19 cellular contexts compared by ENCODE assay signal in the genomic region with DNA sequence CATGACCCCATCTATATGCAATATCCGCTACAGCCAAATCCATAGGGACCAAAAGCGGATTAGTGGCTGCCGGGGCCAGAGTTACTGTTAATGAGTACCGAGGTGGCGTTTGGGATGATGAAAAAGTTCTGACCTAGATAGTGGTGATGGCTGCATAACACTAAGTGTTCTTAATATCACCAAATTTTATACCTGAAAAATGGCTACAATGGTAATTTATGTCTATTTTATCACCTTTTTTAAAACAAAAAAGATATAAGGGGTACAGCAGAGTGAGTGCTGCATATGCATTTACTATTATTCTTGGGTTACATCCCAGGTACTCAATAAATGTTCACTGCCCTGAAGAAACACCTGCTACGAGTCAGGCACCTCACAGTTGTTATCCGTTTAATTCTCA. TPM values are rescaled to one million over a fixed set of nuclear protein-coding genes. Genes with fewer than 3 reads are reported as not detected.
DNase-seq lines count a peak whose midpoint lies in the region; ATAC-seq, FAIRE-seq and TF ChIP-seq lines count a peak whose summit lies in the region.
"Had no signal": no experiment of that assay in that cellular context is flagged by ENCODE, and none has a peak within 500 bp of the region (broad histone marks: within the 10 kb centered on the region; RNA-seq: fewer than 3 reads in every experiment).

No MANE protein-coding gene starts in this region.

- no peak for TF ChIP-seq CTCF in A549 (IDR thresholded peaks at IDR 0.05)
- TF ChIP-seq CTCF in H1 (IDR thresholded peaks at IDR 0.05; ENCODE audit: control extremely low read depth in 1 of 3, insufficient read depth in 1 of 3, low read depth in 1 of 3, low read length in 3 of 3): no peak
- TF ChIP-seq CTCF in pancreas (IDR thresholded peaks at IDR 0.05): no peak

- no peaks in the 10 kb centered on the region for H3K79me2 ChIP-seq in H1 (ENCODE audit: control insufficient read depth in 1 of 2, insufficient read depth in 2 of 2, low read length in 2 of 2)

- H3K4me3 ChIP-seq in A549: no peak overlapping the region
- no peak overlapping the region for H3K4me3 ChIP-seq in H1 (ENCODE audit: extremely low read depth in 1 of 4, insufficient read depth in 2 of 4, low read depth in 3 of 4, low read length in 4 of 4)
- no peak overlapping the region for H3K4me3 ChIP-seq in pancreas
- H3K4me3 ChIP-seq: BLaER1 treated with 17β-estradiol and CSF1 and Interleukin-3, amounts not matched to agents 10 nM and 100 nM had no signal

- H3K4me1 ChIP-seq in A549 (peaks cover 9% of the 10 kb centered on the region; the same call in 1 of the 3 replicates), H1 (replicated peaks in 1 of 4; ENCODE audit: control insufficient read depth in 3 of 4, insufficient read depth in 4 of 4, low read length in 3 of 4) (peaks cover 0 to 5% (median 4%) of the 10 kb centered on the region in 4 experiments; a peak in 5 of 7 replicates), pancreas (peaks cover 10 to 14% (median 10%) of the 10 kb centered on the region in 3 donors)

- TF ChIP-seq EP300 in A549 (IDR thresholded peaks at IDR 0.05): no peak
- no peak for TF ChIP-seq EP300 in H1 (IDR thresholded peaks at IDR 0.05; ENCODE audit: borderline replicate concordance in 1 of 2, low read depth in 2 of 2, low read length in 2 of 2)

- no peak overlapping the region for H2BK5ac ChIP-seq in H1 (ENCODE audit: low read depth, low read length)

- H3K79me1 ChIP-seq in H1 (ENCODE audit: low read depth, low read length): no peaks in the 10 kb centered on the region

- H4K5ac ChIP-seq in H1 (ENCODE audit: insufficient read length, low read depth, low read length): no peak overlapping the region

- no peak overlapping the region for H3K4ac ChIP-seq in H1 (replicated peaks; ENCODE audit: insufficient read length, low read depth, low read length)

- POLR2A ChIA-PET in A549 (lab: Yijun Ruan, JAX) (no interaction called here), H1 (lab: Charles Lee; ENCODE audit: partially characterized antibody) (interaction anchor here (2.9 kb wide), 1 partner anchor 13 kb away, joined by 29 read pairs; the partner anchor contains the start of gene HBM)

- H3K9me3 ChIP-seq in A549 (no peaks in the 10 kb centered on the region), H1 (ENCODE audit: insufficient read depth in 2 of 2, low read depth in 1 of 2, low read length in 1 of 2) (no peaks in the 10 kb centered on the region), pancreas (no peaks in the 10 kb centered on the region)
- H3K9me3 ChIP-seq: BLaER1 treated with 17β-estradiol and CSF1 and Interleukin-3, amounts not matched to agents 10 nM and 100 nM had no signal

- no peak for DNase-seq in A549 (ENCODE audit: low read depth in 1 of 2, low spot score in 1 of 2)
- no peak for DNase-seq in H1 (ENCODE audit: low read depth in 1 of 2, low spot score in 2 of 2)
- no peak for DNase-seq in cerebellar cortex (ENCODE audit: low spot score)
- no peak for DNase-seq in pancreas
- DNase-seq: GM23248; NCI-H1105; NCI-H2081 treated with DMSO at 0.1 percent for 48 hours; NCI-H446 treated with DMSO at 0.1 percent for 48 hours; NK-92 treated with Interleukin-12 subunit alpha and Interleukin-12 subunit beta, amount 100 ng/mL, for 24 hours; Right ventricle myocardium superior had no signal

- no peaks in the 10 kb centered on the region for H3K36me3 Mint-ChIP-seq in IgD-negative memory B cell
- H3K36me3 Mint-ChIP-seq: CD8-positive, alpha-beta memory T cell had no signal

- H3K27me3 ChIP-seq in H1 (replicated peaks in 1 of 4; ENCODE audit: control insufficient read depth in 3 of 4, extremely low read depth in 1 of 4, insufficient read depth in 3 of 4, low read length in 3 of 4): peaks cover 45 to 63% (median 57%) of the 10 kb centered on the region in 4 experiments
- peaks cover 3 to 28% (median 12%) of the 10 kb centered on the region in 4 donors for H3K27me3 ChIP-seq in pancreas

- no peak overlapping the region for H2BK12ac ChIP-seq in H1 (ENCODE audit: low read depth, low read length)

- H2AFZ ChIP-seq in H1 (ENCODE audit: low read length): no peak overlapping the region
- H2AFZ ChIP-seq: GM23248 had no signal

- 93% methylated on average over 7 of the region's 7 CpGs for WGBS in A549 (ENCODE audit: missing lambda C conversion rate)
- 91% methylated on average over 7 of the region's 7 CpGs; no CpG with 5 or more reads in 1 of the 2 experiments for WGBS in H1 (ENCODE audit: extremely low coverage in 1 of 2, insufficient coverage in 1 of 2, insufficient read length in 1 of 2, insufficient replicate concordance in 2 of 2, low coverage in 1 of 2, low lambda C conversion rate in 2 of 2, missing lambda C conversion rate in 1 of 2), 2 experiments
- 69 to 71% methylated on average over 7 of the region's 7 CpGs for WGBS in pancreas, 2 donors

- H4K8ac ChIP-seq in H1 (ENCODE audit: extremely low read depth, insufficient read depth, low read length): no peak overlapping the region

- ATAC-seq in A549 (no peak), HG02623 (IDR thresholded peaks at IDR 0.05; ENCODE audit: unreplicated experiment) (no peak), pancreas (no peak)

- no peak overlapping the region for H3K56ac ChIP-seq in H1 (replicated peaks; ENCODE audit: insufficient read length, low read depth, low read length)

- H3K9me3 Mint-ChIP-seq in IgD-negative memory B cell: peaks cover 0 to 2% (median 0%) of the 10 kb centered on the region in 3 donors
- H3K9me3 Mint-ChIP-seq: CD8-positive, alpha-beta memory T cell had no signal

- H2AK5ac ChIP-seq in H1 (ENCODE audit: low read depth, low read length): no peak overlapping the region

- intact Hi-C loops in pancreas (cut with DNase I): no loop called here

- H3K14ac ChIP-seq in H1 (ENCODE audit: insufficient read length): no peak overlapping the region

- peak overlapping the region in 1 of 4 donors; percentile 3 for H3K4me3 Mint-ChIP-seq in IgD-negative memory B cell

- H2BK20ac ChIP-seq in H1 (ENCODE audit: low read length): no peak overlapping the region

- TF ChIP-seq POLR2A in A549 (IDR thresholded peaks at IDR 0.05; ENCODE audit: low read length) (no peak), H1 (IDR thresholded peaks at IDR 0.05; ENCODE audit: control extremely low read depth in 1 of 2, low read depth in 2 of 2, low read length in 2 of 2) (no peak)

- H2BK120ac ChIP-seq in H1 (replicated peaks; ENCODE audit: low read depth, low read length): no peak overlapping the region

- peaks cover 9% of the 10 kb centered on the region; the same call in 1 of the 2 replicates for H3K23me2 ChIP-seq in H1 (ENCODE audit: low read depth, low read length)

- no peak overlapping the region for H3K9ac ChIP-seq in H1 (replicated peaks in 1 of 4; ENCODE audit: extremely low read depth in 1 of 4, low read depth in 3 of 4, low read length in 3 of 4)
- H3K9ac ChIP-seq: BLaER1 treated with 17β-estradiol and CSF1 and Interleukin-3, amounts not matched to agents 10 nM and 100 nM; GM23248 had no signal

- H3K27ac ChIP-seq in A549 (no peak overlapping the region), H1 (ENCODE audit: low read depth, low read length) (no peak overlapping the region), pancreas (no peak overlapping the region)
- H3K27ac ChIP-seq: BLaER1 treated with 17β-estradiol and CSF1 and Interleukin-3, amounts not matched to agents 10 nM and 100 nM; GM23248 had no signal

- no peaks in the 10 kb centered on the region for H3K36me3 ChIP-seq in H1 (ENCODE audit: control insufficient read depth in 2 of 4, insufficient read depth in 4 of 4, low read length in 3 of 4)
- no peaks in the 10 kb centered on the region for H3K36me3 ChIP-seq in pancreas

- H3K4me1 Mint-ChIP-seq in IgD-negative memory B cell: peaks cover 2 to 7% (median 6%) of the 10 kb centered on the region in 3 donors

- H4K91ac ChIP-seq in H1 (replicated peaks; ENCODE audit: insufficient read length, low read length): no peak overlapping the region

- CTCF ChIA-PET in A549 (lab: Yijun Ruan, JAX): interaction anchor here (0.9 to 5.8 kb wide), 17 partner anchors 11 to 183 kb away, joined by 3 to 104 read pairs (median 6); partner anchors contain the start of genes HBM and RHBDF1
- CTCF ChIA-PET in H1 (lab: Charles Lee; ENCODE audit: partially characterized antibody): interaction anchor here (1.2 to 4.3 kb wide), 6 partner anchors 9 to 183 kb away, joined by 4 to 29 read pairs (median 8); no protein-coding TSS in a partner anchor

- H2BK15ac ChIP-seq in H1 (ENCODE audit: low read length): no peak overlapping the region

- FAIRE-seq in A549 (lab: Jason Lieb, UNC) (no peak), H1 (lab: Jason Lieb, UNC) (no peak), pancreas (lab: Jason Lieb, UNC) (no peak)
- FAIRE-seq: D721Med, GM12891, GM19239, RCC 7860 had no signal

- peak overlapping the region in 2 of 3 donors; percentile 31 to 51 for H3K27ac Mint-ChIP-seq in IgD-negative memory B cell
- H3K27ac Mint-ChIP-seq: CD8-positive, alpha-beta memory T cell had no signal

- no peak overlapping the region for H3K18ac ChIP-seq in H1 (ENCODE audit: extremely low read depth, low read length)

- no peak overlapping the region for H3K23ac ChIP-seq in H1 (ENCODE audit: insufficient read length)

- H3K4me2 ChIP-seq in A549 (peak overlapping the region; percentile 100; the same call in 2 of the 3 replicates), H1 (ENCODE audit: insufficient read depth in 1 of 2, low read depth in 2 of 2, low read length in 2 of 2) (no peak overlapping the region)
- H3K4me2 ChIP-seq: BLaER1 treated with 17β-estradiol and CSF1 and Interleukin-3, amounts not matched to agents 10 nM and 100 nM had no signal

- TF ChIP-seq RAD21 in A549 (conservative IDR thresholded peaks at IDR 0.05 in 1 of 2, IDR thresholded peaks at IDR 0.05 in 1 of 2) (no peak), H1 (IDR thresholded peaks at IDR 0.05 in 1 of 2, conservative IDR thresholded peaks at IDR 0.05 in 1 of 2; ENCODE audit: low read depth in 2 of 2, low read length in 2 of 2) (no peak)

- H3K27me3 Mint-ChIP-seq in IgD-negative memory B cell: peaks cover 33% of the 10 kb centered on the region

- peaks cover 11 to 19% of the 10 kb centered on the region in 2 experiments for H4K20me1 ChIP-seq in H1 (replicated peaks in 1 of 2; ENCODE audit: control insufficient read depth in 1 of 2, insufficient read depth in 2 of 2, low read length in 2 of 2)

RNA-seq across cellular contexts. Expression of gene HBQ1, which starts 0.8 kb away (rescaled TPM):
- polyA plus RNA-seq in A549 (2011; rRNA removed): 2.0 and 2.3 TPM in 2 replicates
- 13.0 and 19.4 TPM in 2 replicates for polyA plus RNA-seq in A549 (2012; cell fraction: cytosol; rRNA removed)
- polyA plus RNA-seq in A549 (2012; cell fraction: nucleus; rRNA removed): 13.2 and 19.5 TPM in 2 replicates
- polyA plus RNA-seq in A549 (2017; fragmentation: RNase III; extraction: RNeasy Plus Mini Kit Qiagen cat#74134 plus additional on column Dnase treatment): 2.8 to 4.7 TPM (median 3.2 TPM) in 3 replicates
- not detected in 2 replicates for polyA minus RNA-seq in A549 (2011; rRNA and poly(A)+ RNA removed)
- polyA plus RNA-seq in IgD-negative memory B cell: not detected
- total RNA-seq in H1 (2021; fragmentation: NEBNext Ultra II Directional; extraction: Animal tissue kit (Norgen Biotek cat#: 25700)): 1.4 and 2.9 TPM in 2 replicates
- polyA plus RNA-seq in H1 (2011; rRNA removed): 17.1 and 24.6 TPM in 2 replicates
- 8.1 TPM for polyA plus RNA-seq in H1 (2011; cell fraction: cytosol; rRNA removed)
- 10.5 TPM for polyA plus RNA-seq in H1 (2011; cell fraction: nucleus; rRNA removed)
- 1.9 to 5.8 TPM (median 2.9 TPM) in 4 replicates for polyA plus RNA-seq in H1 (2012, experiment 1 of 2)
- 6.6 TPM for polyA plus RNA-seq in H1 (2012, experiment 2 of 2)
- polyA plus RNA-seq in H1 (2013, experiment 1 of 2): 5.8 TPM
- 6.4 TPM for polyA plus RNA-seq in H1 (2013, experiment 2 of 2)
- polyA minus RNA-seq in H1 (2011; rRNA and poly(A)+ RNA removed): 0.47 TPM in 1 of 2 replicates, not detected in the other
- not detected for polyA minus RNA-seq in H1 (2011; cell fraction: cytosol; rRNA and poly(A)+ RNA removed)
- polyA minus RNA-seq in H1 (2011; cell fraction: nucleus; rRNA and poly(A)+ RNA removed): 1.6 TPM
- under 1 TPM in 1 of 6 donors, not detected in 5; 0.32 TPM for total RNA-seq in pancreas
- not detected for polyA plus RNA-seq in pancreas
- total RNA-seq: CD8-positive, alpha-beta memory T cell; GM23248; Right ventricle myocardium superior had no signal
- polyA plus RNA-seq: GM23248 had no signal

RNA-seq across cellular contexts. Expression of gene HBA1, which starts 3.0 kb away (rescaled TPM):
- polyA plus RNA-seq in A549 (2011; rRNA removed): not detected in 2 replicates
- polyA plus RNA-seq in A549 (2012; cell fraction: cytosol; rRNA removed): 1.8 and 2.7 TPM in 2 replicates
- 1.2 and 2.6 TPM in 2 replicates for polyA plus RNA-seq in A549 (2012; cell fraction: nucleus; rRNA removed)
- polyA plus RNA-seq in A549 (2017; fragmentation: RNase III; extraction: RNeasy Plus Mini Kit Qiagen cat#74134 plus additional on column Dnase treatment): 0.51 to 1.3 TPM (median 0.58 TPM) in 3 replicates
- polyA minus RNA-seq in A549 (2011; rRNA and poly(A)+ RNA removed): 0.74 TPM in 1 of 2 replicates, not detected in the other
- 12.1 TPM for polyA plus RNA-seq in IgD-negative memory B cell
- total RNA-seq in H1 (2021; fragmentation: NEBNext Ultra II Directional; extraction: Animal tissue kit (Norgen Biotek cat#: 25700)): 1.1 and 2.3 TPM in 2 replicates
- 2.3 and 8.6 TPM in 2 replicates for polyA plus RNA-seq in H1 (2011; rRNA removed)
- 2.0 TPM for polyA plus RNA-seq in H1 (2011; cell fraction: cytosol; rRNA removed)
- 1.6 TPM for polyA plus RNA-seq in H1 (2011; cell fraction: nucleus; rRNA removed)
- polyA plus RNA-seq in H1 (2012, experiment 1 of 2): 1.2 to 1.6 TPM (median 1.4 TPM) in 3 of 4 replicates, not detected in the other
- 4.5 TPM for polyA plus RNA-seq in H1 (2012, experiment 2 of 2)
- 2.9 TPM for polyA plus RNA-seq in H1 (2013, experiment 1 of 2)
- polyA plus RNA-seq in H1 (2013, experiment 2 of 2): 3.2 TPM
- polyA minus RNA-seq in H1 (2011; rRNA and poly(A)+ RNA removed): not detected in 2 replicates
- 10.6 TPM for polyA minus RNA-seq in H1 (2011; cell fraction: cytosol; rRNA and poly(A)+ RNA removed)
- polyA minus RNA-seq in H1 (2011; cell fraction: nucleus; rRNA and poly(A)+ RNA removed): not detected
- total RNA-seq in pancreas: 10 to 100 TPM in 3 of 6 donors, 1 to 10 TPM in 3; 1.9 to 51.7 (median 7.0) TPM
- 1 to 10 TPM in 1 of 2 donors, under 1 TPM in 1; 0.85 to 4.2 TPM for polyA plus RNA-seq in pancreas
- total RNA-seq: CD8-positive, alpha-beta memory T cell; GM23248 had no signal
- polyA plus RNA-seq: GM23248 had no signal

RNA-seq across cellular contexts. Expression of gene HBA2, which starts 6.8 kb away (rescaled TPM):
- polyA plus RNA-seq in A549 (2011; rRNA removed): 0.20 and 0.26 TPM in 2 replicates
- polyA plus RNA-seq in A549 (2012; cell fraction: cytosol; rRNA removed): 0.30 and 0.36 TPM in 2 replicates
- polyA plus RNA-seq in A549 (2012; cell fraction: nucleus; rRNA removed): 0.30 TPM in 1 of 2 replicates, not detected in the other
- polyA plus RNA-seq in A549 (2017; fragmentation: RNase III; extraction: RNeasy Plus Mini Kit Qiagen cat#74134 plus additional on column Dnase treatment): 0.23 to 0.68 TPM in 2 of 3 replicates, not detected in the other
- polyA minus RNA-seq in A549 (2011; rRNA and poly(A)+ RNA removed): not detected in 2 replicates
- 88.3 TPM for polyA plus RNA-seq in IgD-negative memory B cell
- total RNA-seq in H1 (2021; fragmentation: NEBNext Ultra II Directional; extraction: Animal tissue kit (Norgen Biotek cat#: 25700)): 1.1 TPM in 1 of 2 replicates, not detected in the other
- polyA plus RNA-seq in H1 (2011; rRNA removed): 6.1 and 8.1 TPM in 2 replicates
- 2.7 TPM for polyA plus RNA-seq in H1 (2011; cell fraction: cytosol; rRNA removed)
- polyA plus RNA-seq in H1 (2011; cell fraction: nucleus; rRNA removed): 4.4 TPM
- polyA plus RNA-seq in H1 (2012, experiment 1 of 2): 0.80 to 2.8 TPM (median 2.0 TPM) in 4 replicates
- 2.8 TPM for polyA plus RNA-seq in H1 (2012, experiment 2 of 2)
- polyA plus RNA-seq in H1 (2013, experiment 1 of 2): 3.0 TPM
- 3.5 TPM for polyA plus RNA-seq in H1 (2013, experiment 2 of 2)
- 0.41 and 0.61 TPM in 2 replicates for polyA minus RNA-seq in H1 (2011; rRNA and poly(A)+ RNA removed)
- 2.8 TPM for polyA minus RNA-seq in H1 (2011; cell fraction: cytosol; rRNA and poly(A)+ RNA removed)
- polyA minus RNA-seq in H1 (2011; cell fraction: nucleus; rRNA and poly(A)+ RNA removed): 5.1 TPM
- 10 to 100 TPM in 2 of 6 donors, 1 to 10 TPM in 4; 1.1 to 39.5 (median 3.7) TPM for total RNA-seq in pancreas
- 1 to 10 TPM; 3.7 to 6.1 TPM for polyA plus RNA-seq in pancreas
- total RNA-seq: CD8-positive, alpha-beta memory T cell; GM23248 had no signal
- polyA plus RNA-seq: GM23248 had no signal

RNA-seq across cellular contexts. Expression of gene HBM, which starts 13.7 kb away (rescaled TPM):
- polyA plus RNA-seq in A549 (2011; rRNA removed) (not detected in 2 replicates), A549 (2017; fragmentation: RNase III; extraction: RNeasy Plus Mini Kit Qiagen cat#74134 plus additional on column Dnase treatment) (not detected in 3 replicates), IgD-negative memory B cell (not detected), H1 (2011; rRNA removed) (0.78 and 0.88 TPM in 2 replicates), pancreas (not detected)
- polyA plus RNA-seq in A549 (2012; cell fraction: cytosol; rRNA removed): not detected in 2 replicates
- not detected in 2 replicates for polyA plus RNA-seq in A549 (2012; cell fraction: nucleus; rRNA removed)
- not detected in 2 replicates for polyA minus RNA-seq in A549 (2011; rRNA and poly(A)+ RNA removed)
- total RNA-seq in H1 (2021; fragmentation: NEBNext Ultra II Directional; extraction: Animal tissue kit (Norgen Biotek cat#: 25700)): not detected in 2 replicates
- not detected for polyA plus RNA-seq in H1 (2011; cell fraction: cytosol; rRNA removed)
- polyA plus RNA-seq in H1 (2011; cell fraction: nucleus; rRNA removed): not detected
- polyA plus RNA-seq in H1 (2012, experiment 1 of 2): not detected in 4 replicates
- polyA plus RNA-seq in H1 (2012, experiment 2 of 2): not detected
- not detected for polyA plus RNA-seq in H1 (2013, experiment 1 of 2)
- not detected for polyA plus RNA-seq in H1 (2013, experiment 2 of 2)
- not detected in 2 replicates for polyA minus RNA-seq in H1 (2011; rRNA and poly(A)+ RNA removed)
- not detected for polyA minus RNA-seq in H1 (2011; cell fraction: cytosol; rRNA and poly(A)+ RNA removed)
- not detected for polyA minus RNA-seq in H1 (2011; cell fraction: nucleus; rRNA and poly(A)+ RNA removed)
- not detected for total RNA-seq in pancreas
- total RNA-seq: A673; CD8-positive, alpha-beta memory T cell; GM23248; Right ventricle myocardium superior had no signal
- polyA plus RNA-seq: CD8-positive, alpha-beta memory T cell; GM23248 had no signal

RNA-seq across cellular contexts. Expression of gene HBZ, which starts 27.0 kb away (rescaled TPM):
- polyA plus RNA-seq in A549 (2011; rRNA removed): not detected in 2 replicates
- not detected in 2 replicates for polyA plus RNA-seq in A549 (2012; cell fraction: cytosol; rRNA removed)
- not detected in 2 replicates for polyA plus RNA-seq in A549 (2012; cell fraction: nucleus; rRNA removed)
- not detected in 3 replicates for polyA plus RNA-seq in A549 (2017; fragmentation: RNase III; extraction: RNeasy Plus Mini Kit Qiagen cat#74134 plus additional on column Dnase treatment)
- polyA minus RNA-seq in A549 (2011; rRNA and poly(A)+ RNA removed): 0.29 and 1.0 TPM in 2 replicates
- polyA plus RNA-seq in IgD-negative memory B cell: not detected
- total RNA-seq in H1 (2021; fragmentation: NEBNext Ultra II Directional; extraction: Animal tissue kit (Norgen Biotek cat#: 25700)): not detected in 2 replicates
- polyA plus RNA-seq in H1 (2011; rRNA removed): 0.12 TPM in 1 of 2 replicates, not detected in the other
- 0.12 TPM for polyA plus RNA-seq in H1 (2011; cell fraction: cytosol; rRNA removed)
- 0.20 TPM for polyA plus RNA-seq in H1 (2011; cell fraction: nucleus; rRNA removed)
- not detected in 4 replicates for polyA plus RNA-seq in H1 (2012, experiment 1 of 2)
- polyA plus RNA-seq in H1 (2012, experiment 2 of 2): not detected
- 0.14 TPM for polyA plus RNA-seq in H1 (2013, experiment 1 of 2)
- polyA plus RNA-seq in H1 (2013, experiment 2 of 2): 0.22 TPM
- not detected in 2 replicates for polyA minus RNA-seq in H1 (2011; rRNA and poly(A)+ RNA removed)
- polyA minus RNA-seq in H1 (2011; cell fraction: cytosol; rRNA and poly(A)+ RNA removed): 6.6 TPM
- not detected for polyA minus RNA-seq in H1 (2011; cell fraction: nucleus; rRNA and poly(A)+ RNA removed)
- total RNA-seq in pancreas: under 1 TPM in 1 of 6 donors, not detected in 5; 0.35 TPM
- not detected for polyA plus RNA-seq in pancreas
- total RNA-seq: A673; CD8-positive, alpha-beta memory T cell; GM23248; Right ventricle myocardium superior had no signal
- polyA plus RNA-seq: CD8-positive, alpha-beta memory T cell; GM23248 had no signal
